Comparison of ENCODE assay signal across 33 cellular contexts in the genomic region with DNA sequence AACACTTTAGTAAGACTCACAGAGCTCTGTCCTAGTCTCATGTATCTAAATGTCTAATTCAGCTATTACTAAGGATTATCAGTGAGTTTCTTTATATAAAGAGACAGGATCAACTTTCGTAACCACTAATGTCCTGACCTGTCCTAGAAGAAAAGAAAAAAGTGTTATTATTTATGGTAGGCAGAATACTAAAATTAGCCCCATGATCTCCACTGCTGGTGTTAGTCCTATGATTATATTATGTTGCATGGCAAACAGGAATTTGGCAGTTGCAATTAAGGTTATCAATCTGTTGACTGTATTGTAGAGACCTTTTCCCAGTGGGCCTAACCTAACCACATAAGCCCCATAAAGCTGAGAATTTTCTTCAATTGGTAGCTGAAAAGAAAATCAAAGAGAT.
"Had no signal": no experiment of that assay in that cellular context is flagged by ENCODE, and none has a peak within 500 bp of the region (broad histone marks: within the 10 kb centered on the region; RNA-seq: fewer than 3 reads in every experiment).

No MANE protein-coding gene starts in this region.

- H3K4me3 ChIP-seq: MG63 had no signal

- H3K36me3 ChIP-seq: MG63 had no signal

- H3K27me3 ChIP-seq: MG63 had no signal

- H3K9ac ChIP-seq: KMS-11 had no signal

- H3K4me2 ChIP-seq: KMS-11 had no signal

- H3K27ac ChIP-seq: KMS-11 had no signal

- DNase-seq: Karpas-422, Kasumi-1, MG63, MM.1S, NCI-H1048, NCI-H1092, NCI-H1092 treated with DMSO at 0.1 percent for 48 hours, NCI-H1105, NCI-H1105 treated with DMSO at 0.1 percent for 48 hours, NCI-H1417, NCI-H1417 treated with DMSO at 0.1 percent for 48 hours, NCI-H1436, NCI-H1436 treated with DMSO at 0.1 percent for 48 hours, NCI-H146, NCI-H1694, NCI-H1694 treated with DMSO at 0.1 percent for 48 hours, NCI-H187, NCI-H187 treated with DMSO at 0.1 percent for 48 hours, NCI-H1930, NCI-H2029, NCI-H2029 treated with DMSO at 0.1 percent for 48 hours, NCI-H2081, NCI-H2081 treated with DMSO at 0.1 percent for 48 hours, NCI-H2107, NCI-H2171, NCI-H2171 treated with DMSO at 0.1 percent for 48 hours, NCI-H2227 treated with DMSO at 0.1 percent for 48 hours, NCI-H226, NCI-H345, NCI-H446, NCI-H446 treated with DMSO at 0.1 percent for 48 hours, NCI-H510A had no signal

- H3K9me3 ChIP-seq: MG63 had no signal
